Comparison of ENCODE assay signal across 9 cellular contexts in the genomic region with DNA sequence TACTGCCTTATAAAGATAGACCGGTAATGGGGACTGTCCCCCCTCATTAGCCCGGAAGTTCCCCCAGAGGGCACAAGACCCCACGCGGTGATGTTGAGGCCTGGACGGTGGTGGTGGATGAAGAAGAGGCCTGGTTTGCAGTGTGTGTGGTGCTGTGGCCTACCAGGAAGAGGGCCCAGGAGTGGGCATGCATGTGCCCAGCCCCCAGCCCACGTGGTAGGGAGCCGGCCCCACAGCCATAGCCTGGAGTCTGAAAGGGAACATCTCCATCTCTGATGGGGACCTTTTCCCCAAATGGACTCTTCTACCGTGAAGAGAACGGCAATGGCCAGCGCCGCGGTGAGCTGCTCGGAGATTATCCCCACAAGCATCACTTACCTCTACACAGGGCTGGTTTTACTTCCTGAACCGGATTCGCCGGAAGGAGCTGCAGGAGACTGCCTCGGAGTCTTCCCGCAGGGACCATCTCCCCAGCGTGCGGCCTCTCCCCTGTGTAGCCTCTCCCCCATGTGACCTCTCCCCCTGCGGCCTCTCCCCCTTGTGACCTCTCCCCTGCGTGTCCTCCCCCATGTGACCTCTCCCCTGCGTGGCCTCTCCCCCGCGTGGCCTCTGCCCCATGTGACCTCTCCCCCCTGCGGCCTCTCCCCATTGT. TPM values are rescaled to one million over a fixed set of nuclear protein-coding genes. Genes with fewer than 3 reads are reported as not detected.
DNase-seq lines count a peak whose midpoint lies in the region; ATAC-seq and TF ChIP-seq lines count a peak whose summit lies in the region.
"Had no signal": no experiment of that assay in that cellular context is flagged by ENCODE, and none has a peak within 500 bp of the region (broad histone marks: within the 10 kb centered on the region; RNA-seq: fewer than 3 reads in every experiment).

No MANE protein-coding gene starts in this region.

- H2AFZ ChIP-seq in Karpas-422 (ENCODE audit: low read length) = no peak overlapping the region

- WGBS in right cardiac atrium = 66% methylated on average over 26 of the region's 26 CpGs

- H3K27me3 ChIP-seq in right cardiac atrium (ENCODE audit: control insufficient read depth, insufficient read depth) (no peaks in the 10 kb centered on the region), Karpas-422 (ENCODE audit: low read length) (no peaks in the 10 kb centered on the region), upper lobe of right lung (no peaks in the 10 kb centered on the region)

- ATAC-seq in right cardiac atrium = no peak
- no peak for ATAC-seq in left ventricle myocardium superior
- ATAC-seq in upper lobe of right lung = no peak
- no peak for ATAC-seq in HG03039 (IDR thresholded peaks at IDR 0.05; ENCODE audit: unreplicated experiment)

- H3K9me3 ChIP-seq in right cardiac atrium (ENCODE audit: control insufficient read depth, low read length) = no peaks in the 10 kb centered on the region
- no peaks in the 10 kb centered on the region for H3K9me3 ChIP-seq in Karpas-422 (ENCODE audit: low read length)
- no peaks in the 10 kb centered on the region for H3K9me3 ChIP-seq in upper lobe of right lung

- intact Hi-C loops in right cardiac atrium (cut with DNase I) = loop anchor here in 3 of 4 donors (5.0 to 10.0 kb wide), 3 partner anchors 115 to 167 kb away; no protein-coding TSS in a partner anchor
- intact Hi-C loops in left ventricle myocardium superior (cut with micrococcal nuclease) = no loop called here
- intact Hi-C loops in upper lobe of right lung (cut with DNase I) = loop anchor here (5.0 to 10.0 kb wide), 2 partner anchors 95 to 167 kb away; no protein-coding TSS in a partner anchor

- TF ChIP-seq CTCF in epithelial cell of esophagus (IDR thresholded peaks at IDR 0.05; ENCODE audit: insufficient read depth, low read depth, low read length, missing control alignments) = no peak
- no peak for TF ChIP-seq CTCF in upper lobe of right lung (IDR thresholded peaks at IDR 0.05)

- no peaks in the 10 kb centered on the region for H3K79me2 ChIP-seq in Karpas-422 (ENCODE audit: low read length)

- H3K4me1 ChIP-seq in right cardiac atrium (ENCODE audit: control insufficient read depth, insufficient read depth, low read length) (no peaks in the 10 kb centered on the region), Karpas-422 (ENCODE audit: low read length) (peaks cover 66% of the 10 kb centered on the region), upper lobe of right lung (peaks cover 20% of the 10 kb centered on the region)

- H3K4me3 ChIP-seq in right cardiac atrium (ENCODE audit: low read length) = no peak overlapping the region
- peak overlapping the region; percentile 62 for H3K4me3 ChIP-seq in Karpas-422 (ENCODE audit: low read length)
- H3K4me3 ChIP-seq in epithelial cell of esophagus (ENCODE audit: low read length) = no peak overlapping the region
- no peak overlapping the region for H3K4me3 ChIP-seq in upper lobe of right lung

- peak overlapping the region; percentile 71 for H3K9ac ChIP-seq in Karpas-422 (ENCODE audit: low read length)

- DNase-seq in right cardiac atrium (peak in 2 of 3 donors; percentile 41 to 45), left ventricle myocardium superior (no peak), Karpas-422 (peak; percentile 72), epithelial cell of esophagus (ENCODE audit: low read depth) (peak; percentile 27), upper lobe of right lung (peak; percentile 75), amniotic stem cell (lab: John Stamatoyannopoulos, UW) (no peak), AG08396 (ENCODE audit: low spot score) (no peak)
- DNase-seq: SIG-M5 had no signal

- peak overlapping the region; percentile 75 for H3K4me2 ChIP-seq in Karpas-422 (ENCODE audit: low read depth, low read length, poor library complexity, severe bottlenecking)

- H3K27ac ChIP-seq in right cardiac atrium (ENCODE audit: low read length) = no peak overlapping the region
- H3K27ac ChIP-seq in Karpas-422 (ENCODE audit: low read length) = peak overlapping the region; percentile 80
- no peak overlapping the region for H3K27ac ChIP-seq in upper lobe of right lung

- peaks cover 8% of the 10 kb centered on the region; the same call in 1 of the 2 replicates for H3K36me3 ChIP-seq in Karpas-422 (ENCODE audit: insufficient read depth, low read length)
- H3K36me3 ChIP-seq in upper lobe of right lung = no peaks in the 10 kb centered on the region

- no peaks in the 10 kb centered on the region for H3K9me2 ChIP-seq in Karpas-422 (replicated peaks; ENCODE audit: insufficient read depth, low read length)

- H4K20me1 ChIP-seq in Karpas-422 (ENCODE audit: insufficient read depth, low read depth, low read length) = peaks cover 7% of the 10 kb centered on the region; the same call in 1 of the 2 replicates

RNA-seq across cellular contexts. Expression of gene RRP1, which starts 20.6 kb away (rescaled TPM):
- total RNA-seq in right cardiac atrium (10 to 100 TPM in 3 of 4 donors, 1 to 10 TPM in 1; 9.6 to 12.9 (median 11.1) TPM), left ventricle myocardium superior (13.5 TPM), upper lobe of right lung (19.0 TPM)
- 7.2 TPM for polyA plus RNA-seq in right cardiac atrium
- total RNA-seq in Karpas-422 (2014; rRNA removed; shearing (Covaris generic); ENCODE audit: low replicate concordance) = 26.2 and 28.8 TPM in 2 replicates

RNA-seq across cellular contexts. Expression of gene CSTB, which starts 33.9 kb away (rescaled TPM):
- total RNA-seq in right cardiac atrium (10 to 100 TPM; 28.6 to 36.2 (median 31.8) TPM), left ventricle myocardium superior (37.6 TPM), upper lobe of right lung (148 TPM)
- polyA plus RNA-seq in right cardiac atrium = 57.5 TPM
- 17.6 and 28.0 TPM in 2 replicates for total RNA-seq in Karpas-422 (2014; rRNA removed; shearing (Covaris generic); ENCODE audit: low replicate concordance)

RNA-seq across cellular contexts. Expression of gene AGPAT3, which starts 55.0 kb away (rescaled TPM):
- total RNA-seq in right cardiac atrium = 10 to 100 TPM; 50.6 to 71.1 (median 62.5) TPM
- 32.0 TPM for polyA plus RNA-seq in right cardiac atrium
- total RNA-seq in left ventricle myocardium superior = 97.6 TPM
- total RNA-seq in Karpas-422 (2014; rRNA removed; shearing (Covaris generic); ENCODE audit: low replicate concordance) = 29.0 and 42.2 TPM in 2 replicates
- 86.0 TPM for total RNA-seq in upper lobe of right lung

Comparison
In these comparisons a context has a peak if more than half of its experiments do, and no peak if none do; other contexts are left out.
1. DNase-seq: peak in right cardiac atrium (2 of 3), Karpas-422 (single experiment), epithelial cell of esophagus (single experiment) and upper lobe of right lung (single experiment); none in left ventricle myocardium superior (single experiment), amniotic stem cell (single experiment) and AG08396 (single experiment).